Comparison of ENCODE assay signal across 8 cellular contexts in the genomic region with DNA sequence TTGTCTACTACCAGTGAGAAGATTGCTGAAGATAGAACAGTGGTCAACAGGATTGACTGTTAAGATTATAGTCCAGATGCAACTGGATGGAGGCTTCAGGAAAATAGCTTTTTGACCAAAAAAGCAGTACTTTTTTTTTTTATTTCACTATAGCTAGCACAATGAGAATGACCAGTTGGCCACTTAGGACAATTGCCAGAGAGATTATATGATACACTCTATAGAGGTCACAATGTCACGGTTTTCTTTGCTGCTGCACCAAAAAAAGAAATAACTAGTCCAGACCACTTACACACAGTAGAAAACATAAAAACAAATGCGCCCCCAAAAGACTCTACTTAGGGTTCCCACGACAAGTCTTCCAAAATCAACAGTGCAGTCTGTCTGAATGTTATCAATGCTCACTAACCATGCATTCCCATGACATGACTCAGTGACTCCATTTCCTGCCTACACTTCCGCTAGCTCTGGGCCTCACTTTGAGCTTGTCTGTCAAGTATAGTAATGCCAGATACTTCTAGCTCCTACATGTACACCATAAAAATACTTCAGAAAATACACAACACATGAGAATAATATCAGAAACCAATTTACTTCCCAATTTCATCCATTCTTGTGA.
DNase-seq lines count a peak whose midpoint lies in the region; ATAC-seq and TF ChIP-seq lines count a peak whose summit lies in the region.

No MANE protein-coding gene starts in this region.

- peaks cover 11% of the 10 kb centered on the region for H3K27me3 Mint-ChIP-seq in stimulated activated naive CD8-positive, alpha-beta T cell treated with anti-CD3 and anti-CD28 coated beads, Interleukin-15, amount 100 ng/mL, for 72 hours

- no peak overlapping the region for H3K4me3 ChIP-seq in AG04449 (ENCODE audit: low read depth, low read length)
- no peak overlapping the region for H3K4me3 ChIP-seq in mammary epithelial cell (replicated peaks in 1 of 3; ENCODE audit: insufficient read depth in 1 of 3, low read depth in 2 of 3, low read length in 3 of 3)
- no peak overlapping the region for H3K4me3 ChIP-seq in left lung

- CTCF ChIA-PET in AG04449 (lab: Yijun Ruan, JAX) = interaction anchor here (1.0 to 1.4 kb wide), 4 partner anchors 10 to 48 kb away, joined by 3 read pairs; no protein-coding TSS in a partner anchor
- CTCF ChIA-PET in mammary epithelial cell (lab: Charles Lee; ENCODE audit: low non-redundant PET) = interaction anchor here (1.0 kb wide), 1 partner anchor 337 kb away, joined by 5 read pairs; no protein-coding TSS in a partner anchor

- dilution Hi-C loops in mammary epithelial cell (cut with HindIII; ENCODE audit: low sequenced_read_pairs) = no loop called here

- no peaks in the 10 kb centered on the region for H3K9me3 Mint-ChIP-seq in stimulated activated naive CD8-positive, alpha-beta T cell treated with anti-CD3 and anti-CD28 coated beads, Interleukin-15, amount 100 ng/mL, for 72 hours

- intact Hi-C loops in mammary epithelial cell (cut with micrococcal nuclease) = no loop called here
- intact Hi-C loops in left lung (cut with DNase I) = no loop called here

- peak; percentile 79 for DNase-seq in AG04449 (ENCODE audit: low read depth, low spot score)
- DNase-seq in mammary epithelial cell = peak; percentile 74
- no peak for DNase-seq in left lung
- DNase-seq in stimulated activated naive CD8-positive, alpha-beta T cell treated with anti-CD3 and anti-CD28 coated beads, Interleukin-15, amount 100 ng/mL, for 72 hours = no peak
- no peak for DNase-seq in effector CD8-positive, alpha-beta T cell (lab: John Stamatoyannopoulos, UW)
- DNase-seq in stimulated activated CD4-positive, alpha-beta T cell treated with anti-CD3 and anti-CD28 coated beads, Interleukin-2, amount 100 ng/mL, for 48 hours = no peak

- H3K27ac ChIP-seq in mammary epithelial cell (ENCODE audit: insufficient read depth, low read depth, low read length) (peak overlapping the region; percentile 46), left lung (peak overlapping the region in 1 of 2 donors; percentile 46)

- TF ChIP-seq EP300 in Ishikawa (IDR thresholded peaks at IDR 0.05; ENCODE audit: borderline replicate concordance) = peak; percentile 69; the same call in 1 of the 2 replicates

- no peaks in the 10 kb centered on the region for H4K20me1 ChIP-seq in mammary epithelial cell (ENCODE audit: insufficient read depth, low read length)

- no peak overlapping the region for H3K27ac Mint-ChIP-seq in stimulated activated naive CD8-positive, alpha-beta T cell treated with anti-CD3 and anti-CD28 coated beads, Interleukin-15, amount 100 ng/mL, for 72 hours

- no peak for TF ChIP-seq RAD21 in Ishikawa (IDR thresholded peaks at IDR 0.05; ENCODE audit: low read depth)

- POLR2A ChIA-PET in AG04449 (lab: Yijun Ruan, JAX) = interaction anchor here (0.6 kb wide), 1 partner anchor 42 kb away, joined by 3 read pairs; no protein-coding TSS in a partner anchor

- H3K79me2 ChIP-seq in mammary epithelial cell (ENCODE audit: insufficient read depth, low read length) = no peaks in the 10 kb centered on the region

- H3K4me1 Mint-ChIP-seq in stimulated activated naive CD8-positive, alpha-beta T cell treated with anti-CD3 and anti-CD28 coated beads, Interleukin-15, amount 100 ng/mL, for 72 hours = no peaks in the 10 kb centered on the region

- no peak overlapping the region for H3K9ac ChIP-seq in mammary epithelial cell (ENCODE audit: insufficient read depth, low read length)

- no peak overlapping the region for H3K4me3 Mint-ChIP-seq in stimulated activated naive CD8-positive, alpha-beta T cell treated with anti-CD3 and anti-CD28 coated beads, Interleukin-15, amount 100 ng/mL, for 72 hours

- H3K9me3 ChIP-seq in mammary epithelial cell (replicated peaks; ENCODE audit: insufficient read depth, low read length) = no peaks in the 10 kb centered on the region
- H3K9me3 ChIP-seq in left lung = no peaks in the 10 kb centered on the region

- H3K27me3 ChIP-seq in mammary epithelial cell (ENCODE audit: insufficient read depth, low read length) (no peaks in the 10 kb centered on the region), left lung (no peaks in the 10 kb centered on the region)

- TF ChIP-seq CTCF in AG04449 (IDR thresholded peaks at IDR 0.05; ENCODE audit: insufficient read depth, low read length, missing control alignments) (no peak), mammary epithelial cell (conservative IDR thresholded peaks at IDR 0.05 in 1 of 2, IDR thresholded peaks at IDR 0.05 in 1 of 2; ENCODE audit: extremely low read depth in 1 of 2, insufficient read depth in 1 of 2, low read depth in 1 of 2, low read length in 2 of 2) (no peak), left lung (IDR thresholded peaks at IDR 0.05) (no peak)

- in situ Hi-C loops in mammary epithelial cell (cut with MboI; ENCODE audit: low sequenced_read_pairs in 2 of 2) = no loop called here

- ATAC-seq in left lung (peak; percentile 43), HG03097 (IDR thresholded peaks at IDR 0.05; ENCODE audit: low FRiP score, unreplicated experiment) (no peak)
- no peak for ATAC-seq in stimulated activated naive CD8-positive, alpha-beta T cell treated with anti-CD3 and anti-CD28 coated beads, Interleukin-15, amount 100 ng/mL, for 72 hours

- BruUV-seq in mammary epithelial cell (replicated peaks; lab: Mats Ljungman, UMichigan) = no TSS peak

- H3K4me1 ChIP-seq in mammary epithelial cell (ENCODE audit: insufficient read depth, low read length) (peaks cover 15% of the 10 kb centered on the region), left lung (peaks cover 0 to 5% of the 10 kb centered on the region in 2 donors)

- peak overlapping the region; percentile 47 for H2AFZ ChIP-seq in mammary epithelial cell (ENCODE audit: low read depth, low read length)

- peak overlapping the region; percentile 59 for H3K4me2 ChIP-seq in mammary epithelial cell (ENCODE audit: insufficient read depth, low read depth, low read length)

- WGBS in mammary epithelial cell (ENCODE audit: low coverage, missing lambda C conversion rate) = 31% methylated on average over 4 of the region's 4 CpGs

- H3K36me3 ChIP-seq in mammary epithelial cell (ENCODE audit: insufficient read depth, low read length) (no peaks in the 10 kb centered on the region), left lung (no peaks in the 10 kb centered on the region)

TF ChIP-seq in Ishikawa, 13 proteins besides CTCF, POLR2A, EP300 and RAD21:
- TF ChIP-seq MAX (IDR thresholded peaks at IDR 0.05) (peak; percentile 22; the same call in 1 of the 2 replicates), NFIC (IDR thresholded peaks at IDR 0.05) (peak; percentile 54; the same call in 1 of the 2 replicates), FOXM1 (IDR thresholded peaks at IDR 0.05; ENCODE audit: borderline replicate concordance, low read depth) (peak; percentile 47; the same call in 1 of the 2 replicates), TCF12 (IDR thresholded peaks at IDR 0.05; ENCODE audit: low read depth) (0 out of 2 replicates have a peak, but pooled peaks have one; percentile 42), TEAD4 (IDR thresholded peaks at IDR 0.05) (peak; percentile 75), USF1 (IDR thresholded peaks at IDR 0.05) (no peak)

Comparison
In these comparisons a context has a peak if more than half of its experiments do, and no peak if none do; other contexts are left out.
1. DNase-seq: peak in AG04449 (single experiment) and mammary epithelial cell (single experiment); none in left lung (0 of 2), stimulated activated naive CD8-positive, alpha-beta T cell treated with anti-CD3 and anti-CD28 coated beads, Interleukin-15, amount 100 ng/mL, for 72 hours (0 of 2), effector CD8-positive, alpha-beta T cell (single experiment) and stimulated activated CD4-positive, alpha-beta T cell treated with anti-CD3 and anti-CD28 coated beads, Interleukin-2, amount 100 ng/mL, for 48 hours (0 of 2).